Comparison of ENCODE assay signal across 20 cellular contexts in the genomic region with DNA sequence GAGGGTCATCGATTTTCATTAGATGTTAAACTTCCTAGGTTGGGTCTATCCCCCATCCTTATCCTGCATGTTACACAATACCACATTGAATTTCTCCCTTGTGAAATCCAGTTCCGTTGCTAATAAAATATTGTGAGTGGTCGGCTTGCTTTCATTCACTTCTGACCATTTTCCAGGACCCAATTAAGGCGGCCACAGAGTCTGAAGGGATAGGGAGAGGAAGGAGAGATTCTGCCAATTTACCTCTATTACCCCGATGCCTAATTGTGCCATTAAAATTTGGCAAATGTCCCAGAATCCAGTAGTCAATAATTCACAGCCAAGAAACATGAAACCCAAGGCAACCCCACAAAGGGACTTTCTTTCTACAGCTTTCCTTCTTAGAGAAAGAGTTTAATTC.
DNase-seq lines count a peak whose midpoint lies in the region; ATAC-seq lines count a peak whose summit lies in the region.
"Had no signal": no experiment of that assay in that cellular context is flagged by ENCODE, and none has a peak within 500 bp of the region (broad histone marks: within the 10 kb centered on the region; RNA-seq: fewer than 3 reads in every experiment).

No MANE protein-coding gene starts in this region.

- H3K36me3 ChIP-seq in endocrine pancreas (ENCODE audit: control insufficient read depth, insufficient read depth, low read length) (no peaks in the 10 kb centered on the region), MG63 (no peaks in the 10 kb centered on the region)
- H3K36me3 ChIP-seq: tibial artery had no signal

- H3K9ac ChIP-seq in endocrine pancreas (ENCODE audit: control insufficient read depth, insufficient read depth, low read length): no peak overlapping the region

- no peaks in the 10 kb centered on the region for H3K4me1 ChIP-seq in endocrine pancreas (ENCODE audit: control insufficient read depth, insufficient read depth, low read length)
- H3K4me1 ChIP-seq: A549, tibial artery had no signal

- ATAC-seq in HG03469 (IDR thresholded peaks at IDR 0.05; ENCODE audit: unreplicated experiment) (no peak), GM18517 (IDR thresholded peaks at IDR 0.05; ENCODE audit: unreplicated experiment) (no peak)
- ATAC-seq: A549; effector memory CD8-positive, alpha-beta T cell; sciatic nerve had no signal

- H3K4me3 ChIP-seq in endocrine pancreas (ENCODE audit: control insufficient read depth, insufficient read depth, low read length): peak overlapping the region; percentile 53
- H3K4me3 ChIP-seq in MG63: no peak overlapping the region
- H3K4me3 ChIP-seq: A549, lung, tibial artery had no signal

- H3K9me3 ChIP-seq in endocrine pancreas (ENCODE audit: control insufficient read depth, low read length) (no peaks in the 10 kb centered on the region), MG63 (no peaks in the 10 kb centered on the region)
- H3K9me3 ChIP-seq: A549, tibial artery had no signal

- no peaks in the 10 kb centered on the region for H3K27me3 ChIP-seq in endocrine pancreas (ENCODE audit: control insufficient read depth, insufficient read depth, low read length)
- peaks cover 4% of the 10 kb centered on the region; the same call in 1 of the 2 replicates for H3K27me3 ChIP-seq in MG63
- H3K27me3 ChIP-seq: tibial artery had no signal

- peak; percentile 16 for DNase-seq in NCI-H345 (lab: John Stamatoyannopoulos, UW)
- DNase-seq in NCI-H345 treated with DMSO at 0.1 percent for 48 hours (lab: John Stamatoyannopoulos, UW; ENCODE audit: unreplicated experiment): no peak
- peak; percentile 40 for DNase-seq in NCI-H2107 (lab: John Stamatoyannopoulos, UW)
- DNase-seq in superior temporal gyrus (ENCODE audit: extremely low spot score): peak; percentile 48
- no peak for DNase-seq in MG63
- DNase-seq: activated CD4-positive, alpha-beta T cell treated with anti-CD3 and anti-CD28 coated beads for 4 hours; CD4-positive, alpha-beta memory T cell; effector memory CD8-positive, alpha-beta T cell; MM.1S; nephron progenitor cell; SIG-M5; stimulated activated CD4-positive, alpha-beta T cell treated with anti-CD3 and anti-CD28 coated beads, Interleukin-2, amount 100 ng/mL, for 48 hours; T1000; tibial artery had no signal

Comparison
In these comparisons a context has a peak if more than half of its experiments do, and no peak if none do; other contexts are left out.
1. DNase-seq: peak in NCI-H345 (single experiment), NCI-H2107 (single experiment) and superior temporal gyrus (single experiment); none in NCI-H345 treated with DMSO at 0.1 percent for 48 hours (single experiment) and MG63 (single experiment).